ENCODE assay signal across 10 cellular contexts in the genomic region with DNA sequence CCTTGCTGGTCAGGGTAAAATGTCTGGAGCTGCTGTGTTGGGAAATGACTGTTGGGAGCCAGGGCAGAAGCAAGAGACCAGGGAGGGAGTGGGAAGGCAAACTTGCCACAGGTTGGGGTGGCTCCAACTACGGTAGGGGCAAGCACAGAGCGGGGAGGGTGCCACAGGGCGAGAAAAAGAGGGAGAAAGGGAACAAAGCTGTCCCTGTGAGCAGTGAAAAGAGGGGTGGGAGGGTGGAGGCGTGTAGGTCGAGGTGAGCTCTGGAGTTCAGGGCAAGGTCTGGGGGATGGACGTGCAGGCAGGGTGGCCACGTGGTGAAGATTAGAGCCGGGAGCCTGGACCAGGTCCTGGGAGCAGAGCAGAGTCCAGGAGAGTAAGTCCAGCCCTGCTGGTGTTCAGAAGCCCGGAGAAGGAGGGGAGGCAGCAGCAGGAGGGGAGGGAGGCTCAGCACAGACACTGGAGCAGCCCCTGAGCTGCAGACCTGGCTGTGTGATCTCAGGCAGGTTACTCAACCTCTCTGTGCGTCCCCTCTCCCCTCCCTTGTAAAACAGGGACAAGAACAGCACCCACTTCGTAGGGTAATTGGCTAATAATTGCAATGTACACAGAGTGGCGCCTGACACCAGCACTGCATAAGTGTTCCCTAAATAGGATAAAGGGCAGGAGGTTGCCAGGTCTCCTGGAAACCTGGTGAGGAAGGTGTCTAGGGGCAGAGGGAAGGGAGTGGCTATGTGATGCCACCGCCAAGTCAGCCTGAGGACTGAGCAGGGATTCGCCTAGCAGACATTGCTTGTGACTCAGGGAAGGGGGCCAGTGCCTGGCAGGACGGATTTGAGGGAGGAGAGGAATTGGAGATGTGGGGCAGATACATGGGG. TPM values are rescaled to one million over a fixed set of nuclear protein-coding genes. Genes with fewer than 3 reads are reported as not detected.
DNase-seq lines count a peak whose midpoint lies in the region; ATAC-seq and TF ChIP-seq lines count a peak whose summit lies in the region.
"Had no signal": no experiment of that assay in that cellular context is flagged by ENCODE, and none has a peak within 500 bp of the region (broad histone marks: within the 10 kb centered on the region; RNA-seq: fewer than 3 reads in every experiment).

No MANE protein-coding gene starts in this region.

- DNase-seq in CD4-positive, alpha-beta T cell = no peak
- DNase-seq in NCI-H1417 treated with DMSO at 0.1 percent for 48 hours (lab: John Stamatoyannopoulos, UW) (peak; percentile 94), neuronal stem cell (ENCODE audit: low spot score) (no peak), T1000 (lab: John Stamatoyannopoulos, UW) (no peak), NK-92 (lab: John Stamatoyannopoulos, UW; ENCODE audit: unreplicated experiment) (no peak)
- DNase-seq: anterior cingulate cortex; stimulated activated CD8-positive, alpha-beta memory T cell treated with anti-CD3 and anti-CD28 coated beads, Interleukin-4, amount 100 ng/mL, for 48 hours had no signal

- H2BK15ac ChIP-seq in neuronal stem cell (ENCODE audit: low read length) = peak overlapping the region; percentile 62

- no peak overlapping the region for H2BK120ac ChIP-seq in neuronal stem cell (ENCODE audit: low read depth, low read length)

- POLR2A ChIA-PET in CD4-positive, alpha-beta T cell (lab: Charles Lee) = interaction anchor here (1.0 to 1.1 kb wide), 4 partner anchors 10 to 171 kb away, joined by 3 to 6 read pairs (median 4); a partner anchor contains a TSS

- intact Hi-C loops in CD4-positive, alpha-beta T cell (cut with DNase I, micrococcal nuclease) = loop anchor here in 1 of 2 experiments (5.0 kb wide), 1 partner anchor 76 kb away; a partner anchor contains a TSS
- intact Hi-C loops in dendritic cell treated with granulocyte-macrophage colony-stimulating factor and Interleukin-4, amounts not matched to agents 40 ng/mL and 50 ng/mL, for 4 days (cut with micrococcal nuclease) = no loop called here

- H4K91ac ChIP-seq in neuronal stem cell (ENCODE audit: low read depth, low read length, poor library complexity) = no peak overlapping the region

- TF ChIP-seq CTCF in CD4-positive, alpha-beta T cell (IDR thresholded peaks at IDR 0.05) = no peak

- H3K23ac ChIP-seq in neuronal stem cell (ENCODE audit: low read depth, low read length, poor library complexity) = peak overlapping the region; percentile 1

- H2BK5ac ChIP-seq in neuronal stem cell (ENCODE audit: low read length) = peak overlapping the region; percentile 53

- H3K79me1 ChIP-seq in neuronal stem cell (ENCODE audit: low read depth, low read length) = peaks cover 11% of the 10 kb centered on the region

- peak overlapping the region; percentile 83 for H2AFZ ChIP-seq in neuronal stem cell (ENCODE audit: low read length)

- H3K4me2 ChIP-seq in neuronal stem cell (ENCODE audit: insufficient read depth, low read length, poor library complexity, severe bottlenecking) = no peak overlapping the region

- H3K36me3 ChIP-seq in neuronal stem cell (replicated peaks in 1 of 2; ENCODE audit: control insufficient read depth in 2 of 2, insufficient read depth in 2 of 2, low read length in 2 of 2) = peaks cover 3 to 5% of the 10 kb centered on the region in 2 donors

- H4K8ac ChIP-seq in neuronal stem cell (ENCODE audit: low read depth, low read length) = peak overlapping the region; percentile 23

- peaks cover 58% of the 10 kb centered on the region for H3K4me1 Mint-ChIP-seq in CD4-positive, alpha-beta T cell (ENCODE audit: low read depth)
- peaks cover 68% of the 10 kb centered on the region for H3K4me1 Mint-ChIP-seq in dendritic cell treated with granulocyte-macrophage colony-stimulating factor and Interleukin-4, amounts not matched to agents 40 ng/mL and 50 ng/mL, for 4 days (ENCODE audit: low read depth)

- H3K14ac ChIP-seq in neuronal stem cell (ENCODE audit: low read length) = no peak overlapping the region

- H2AK5ac ChIP-seq in neuronal stem cell (ENCODE audit: low read depth, low read length) = peak overlapping the region; percentile 91

- H2BK12ac ChIP-seq in neuronal stem cell (ENCODE audit: low read length) = peak overlapping the region; percentile 16

- ATAC-seq in CD4-positive, alpha-beta T cell (ENCODE audit: poor library complexity) = no peak
- no peak for ATAC-seq in GM18511 (IDR thresholded peaks at IDR 0.05; ENCODE audit: unreplicated experiment)
- no peak for ATAC-seq in activated CD4-positive, CD25-positive, alpha-beta regulatory T cell treated with anti-CD3 and anti-CD28 coated beads, Interleukin-2, amount 50 U/mL, for 24 hours

- H3K36me3 Mint-ChIP-seq in CD4-positive, alpha-beta T cell (ENCODE audit: low read depth) = peaks cover 16% of the 10 kb centered on the region
- peaks cover 26% of the 10 kb centered on the region for H3K36me3 Mint-ChIP-seq in dendritic cell treated with granulocyte-macrophage colony-stimulating factor and Interleukin-4, amounts not matched to agents 40 ng/mL and 50 ng/mL, for 4 days (ENCODE audit: low read depth)

- H3K9me3 Mint-ChIP-seq in CD4-positive, alpha-beta T cell = no peaks in the 10 kb centered on the region
- peaks cover 7% of the 10 kb centered on the region for H3K9me3 Mint-ChIP-seq in dendritic cell treated with granulocyte-macrophage colony-stimulating factor and Interleukin-4, amounts not matched to agents 40 ng/mL and 50 ng/mL, for 4 days

- no peaks in the 10 kb centered on the region for H3K9me3 ChIP-seq in CD4-positive, alpha-beta T cell (ENCODE audit: control insufficient read depth, low read length)
- H3K9me3 ChIP-seq in neuronal stem cell (replicated peaks in 1 of 2; ENCODE audit: control insufficient read depth in 2 of 2, insufficient read depth in 1 of 2, low read depth in 1 of 2, low read length in 2 of 2) = no peaks in the 10 kb centered on the region

- no peaks in the 10 kb centered on the region for H3K27me3 ChIP-seq in CD4-positive, alpha-beta T cell (ENCODE audit: control insufficient read depth, insufficient read depth, low read length)
- H3K27me3 ChIP-seq in neuronal stem cell (ENCODE audit: control insufficient read depth in 3 of 3, insufficient read depth in 3 of 3, low read depth in 1 of 3, low read length in 3 of 3) = no peaks in the 10 kb centered on the region

- WGBS in neuronal stem cell (ENCODE audit: extremely low coverage in 2 of 2, insufficient read length in 2 of 2, insufficient replicate concordance in 1 of 2), 2 donors = no CpG with 5 or more reads among the region's 15 CpGs

- no peak overlapping the region for H3K27ac ChIP-seq in CD4-positive, alpha-beta T cell (ENCODE audit: low read depth, low read length)
- H3K27ac ChIP-seq in neuronal stem cell (replicated peaks; ENCODE audit: low read length) = no peak overlapping the region

- H3K4me3 Mint-ChIP-seq in CD4-positive, alpha-beta T cell = peak overlapping the region; percentile 23
- peak overlapping the region; percentile 35 for H3K4me3 Mint-ChIP-seq in dendritic cell treated with granulocyte-macrophage colony-stimulating factor and Interleukin-4, amounts not matched to agents 40 ng/mL and 50 ng/mL, for 4 days

- H3K18ac ChIP-seq in neuronal stem cell (ENCODE audit: low read length) = peak overlapping the region; percentile 38

- no peaks in the 10 kb centered on the region for H3K27me3 Mint-ChIP-seq in CD4-positive, alpha-beta T cell
- no peaks in the 10 kb centered on the region for H3K27me3 Mint-ChIP-seq in dendritic cell treated with granulocyte-macrophage colony-stimulating factor and Interleukin-4, amounts not matched to agents 40 ng/mL and 50 ng/mL, for 4 days

- peak overlapping the region; percentile 53 for H3K9ac ChIP-seq in neuronal stem cell (ENCODE audit: low read depth, low read length, poor library complexity)

- no peak overlapping the region for H3K4ac ChIP-seq in neuronal stem cell (ENCODE audit: low read length)

- no peak overlapping the region for H3K4me3 ChIP-seq in neuronal stem cell (ENCODE audit: low read length in 2 of 2)

- H3K4me1 ChIP-seq in neuronal stem cell (ENCODE audit: control insufficient read depth in 2 of 2, insufficient read depth in 1 of 2, low read depth in 1 of 2, low read length in 2 of 2) = peaks cover 15 to 37% of the 10 kb centered on the region in 2 donors

- peak overlapping the region; percentile 56 for H3K27ac Mint-ChIP-seq in CD4-positive, alpha-beta T cell
- H3K27ac Mint-ChIP-seq in dendritic cell treated with granulocyte-macrophage colony-stimulating factor and Interleukin-4, amounts not matched to agents 40 ng/mL and 50 ng/mL, for 4 days = peak overlapping the region; percentile 93

- CTCF ChIA-PET in CD4-positive, alpha-beta T cell (lab: Charles Lee) = interaction anchor here (2.5 kb wide), 1 partner anchor 15 kb away, joined by 5 read pairs; no protein-coding TSS in a partner anchor

RNA-seq across cellular contexts. Expression of a gene that starts 3.2 kb away (rescaled TPM):
- total RNA-seq in CD4-positive, alpha-beta T cell = 10 to 100 TPM; 45.8 to 49.0 TPM
- 201 TPM for polyA plus RNA-seq in neuronal stem cell (2013, experiment 1 of 2)
- polyA plus RNA-seq in neuronal stem cell (2013, experiment 2 of 2) = 197 TPM

RNA-seq across cellular contexts. Expression of a gene that starts 5.4 kb away (rescaled TPM):
- 100 to 1,000 TPM; 174 to 175 TPM for total RNA-seq in CD4-positive, alpha-beta T cell
- polyA plus RNA-seq in neuronal stem cell (2013, experiment 1 of 2) = 755 TPM
- polyA plus RNA-seq in neuronal stem cell (2013, experiment 2 of 2) = 706 TPM

RNA-seq across cellular contexts. Expression of a gene that starts 31.4 kb away (rescaled TPM):
- total RNA-seq in CD4-positive, alpha-beta T cell = 100 to 1,000 TPM; 861 to 878 TPM
- 6.9 TPM for polyA plus RNA-seq in neuronal stem cell (2013, experiment 1 of 2)
- 7.4 TPM for polyA plus RNA-seq in neuronal stem cell (2013, experiment 2 of 2)

RNA-seq across cellular contexts. Expression of a gene that starts 58.5 kb away (rescaled TPM):
- 100 to 1,000 TPM; 114 to 118 TPM for total RNA-seq in CD4-positive, alpha-beta T cell
- polyA plus RNA-seq in neuronal stem cell (2013, experiment 1 of 2) = 9.4 TPM
- 8.0 TPM for polyA plus RNA-seq in neuronal stem cell (2013, experiment 2 of 2)
